ENCODE assay signal across 1 cellular context in genomic region chr12:100215209-100215608, GRCh38.
TF ChIP-seq lines count a peak whose summit lies in the region.

No MANE protein-coding gene starts in this region.

TF ChIP-seq in GM23338, 12 proteins besides CTCF, POLR2A, EP300 and RAD21 (continued from another document):
- TF ChIP-seq ZNF462 (CRISPR knock-in tag; IDR thresholded peaks at IDR 0.05), result no peak
- no peak for TF ChIP-seq POLR2AphosphoS5 (IDR thresholded peaks at IDR 0.05; ENCODE audit: low read depth)
- no peak for TF ChIP-seq EZH2 (IDR thresholded peaks at IDR 0.05; ENCODE audit: low read depth, unreplicated experiment)
- no peak for TF ChIP-seq REST (IDR thresholded peaks at IDR 0.05; ENCODE audit: unreplicated experiment)
- TF ChIP-seq ETS1 (IDR thresholded peaks at IDR 0.05), result no peak
- TF ChIP-seq STAT1 (IDR thresholded peaks at IDR 0.05; ENCODE audit: unreplicated experiment), result no peak
- TF ChIP-seq ZNF331 (CRISPR knock-in tag; IDR thresholded peaks at IDR 0.05; ENCODE audit: low read depth), result no peak
- TF ChIP-seq NANOG (IDR thresholded peaks at IDR 0.05; ENCODE audit: borderline replicate concordance), result no peak
- no peak for TF ChIP-seq JUNB (IDR thresholded peaks at IDR 0.05; ENCODE audit: unreplicated experiment)
